10 cellular contexts compared by ENCODE assay signal in genomic region chr10:30453764-30454527, GRCh38. TPM values are rescaled to one million over a fixed set of nuclear protein-coding genes. Genes with fewer than 3 reads are reported as not detected.
A peak's percentile ranks its signal among the peaks of the same experiment; 100 is the strongest.
DNase-seq lines count a peak whose midpoint lies in the region; ATAC-seq and TF ChIP-seq lines count a peak whose summit lies in the region.
"Had no signal": no experiment of that assay in that cellular context is flagged by ENCODE, and none has a peak within 500 bp of the region (broad histone marks: within the 10 kb centered on the region; RNA-seq: fewer than 3 reads in every experiment).

No MANE protein-coding gene starts in this region.

- no peak overlapping the region for H3K4me3 ChIP-seq in uterus
- no peak overlapping the region for H3K4me3 ChIP-seq in naive thymus-derived CD4-positive, alpha-beta T cell (ENCODE audit: low read length)

- POLR2A ChIA-PET in naive thymus-derived CD4-positive, alpha-beta T cell (lab: Charles Lee), result interaction anchor here (2.6 kb wide), 1 partner anchor 76 kb away, joined by 14 read pairs; no protein-coding TSS in a partner anchor

- no peaks in the 10 kb centered on the region for H3K9me3 Mint-ChIP-seq in activated T-cell treated with anti-CD3 and anti-CD28 coated beads, Interleukin-2, amount 50 U/mL, for 72 hours
- H3K9me3 Mint-ChIP-seq in activated T-cell treated with anti-CD3 and anti-CD28 coated beads, Interleukin-2, amount 50 U/mL, for 24 hours, result no peaks in the 10 kb centered on the region
- H3K9me3 Mint-ChIP-seq in effector memory CD8-positive, alpha-beta T cell, result no peaks in the 10 kb centered on the region
- H3K9me3 Mint-ChIP-seq in natural killer cell, result no peaks in the 10 kb centered on the region
- H3K9me3 Mint-ChIP-seq in naive thymus-derived CD4-positive, alpha-beta T cell, result peaks cover 0 to 1% (median 0%) of the 10 kb centered on the region in 11 donors
- H3K9me3 Mint-ChIP-seq: T-cell had no signal

- no peaks in the 10 kb centered on the region for H3K9me3 ChIP-seq in uterus
- no peaks in the 10 kb centered on the region for H3K9me3 ChIP-seq in naive thymus-derived CD4-positive, alpha-beta T cell (ENCODE audit: control insufficient read depth in 2 of 3, low read length in 3 of 3)

- peaks cover 10 to 13% of the 10 kb centered on the region in 2 donors for H3K4me1 ChIP-seq in uterus
- H3K4me1 ChIP-seq in naive thymus-derived CD4-positive, alpha-beta T cell (ENCODE audit: control insufficient read depth in 2 of 2, insufficient read depth in 2 of 2, low read length in 2 of 2), result peaks cover 18 to 26% of the 10 kb centered on the region in 2 donors

- TF ChIP-seq CTCF in natural killer cell (IDR thresholded peaks at IDR 0.05), result no peak
- TF ChIP-seq CTCF in uterus (IDR thresholded peaks at IDR 0.05), result no peak

- no peak for DNase-seq in activated T-cell treated with anti-CD3 and anti-CD28 coated beads, Interleukin-2, amount 50 U/mL, for 72 hours
- DNase-seq in activated T-cell treated with anti-CD3 and anti-CD28 coated beads, Interleukin-2, amount 50 U/mL, for 24 hours, result no peak
- no peak for DNase-seq in effector memory CD8-positive, alpha-beta T cell
- DNase-seq in natural killer cell (no peak), uterus (no peak)
- no peak for DNase-seq in NK-92 treated with Interleukin-12 subunit alpha and Interleukin-12 subunit beta, amount 100 ng/mL, for 24 hours (lab: John Stamatoyannopoulos, UW)
- DNase-seq in naive thymus-derived CD4-positive, alpha-beta T cell, result no peak
- DNase-seq: NCI-H526 treated with DMSO at 0.1 percent for 48 hours, T-cell had no signal

- peaks cover 12 to 34% of the 10 kb centered on the region in 2 donors for H3K36me3 Mint-ChIP-seq in activated T-cell treated with anti-CD3 and anti-CD28 coated beads, Interleukin-2, amount 50 U/mL, for 72 hours (ENCODE audit: insufficient read depth in 2 of 2)
- peaks cover 64% of the 10 kb centered on the region for H3K36me3 Mint-ChIP-seq in activated T-cell treated with anti-CD3 and anti-CD28 coated beads, Interleukin-2, amount 50 U/mL, for 24 hours (ENCODE audit: low read depth)
- H3K36me3 Mint-ChIP-seq in effector memory CD8-positive, alpha-beta T cell (ENCODE audit: insufficient read depth), result peaks cover 79% of the 10 kb centered on the region
- peaks cover 12% of the 10 kb centered on the region for H3K36me3 Mint-ChIP-seq in natural killer cell
- H3K36me3 Mint-ChIP-seq in naive thymus-derived CD4-positive, alpha-beta T cell, result peaks cover 0 to 28% (median 9%) of the 10 kb centered on the region in 5 donors

- no peaks in the 10 kb centered on the region for H3K27me3 Mint-ChIP-seq in activated T-cell treated with anti-CD3 and anti-CD28 coated beads, Interleukin-2, amount 50 U/mL, for 72 hours (ENCODE audit: low read depth)
- H3K27me3 Mint-ChIP-seq in activated T-cell treated with anti-CD3 and anti-CD28 coated beads, Interleukin-2, amount 50 U/mL, for 24 hours, result no peaks in the 10 kb centered on the region
- H3K27me3 Mint-ChIP-seq in effector memory CD8-positive, alpha-beta T cell, result no peaks in the 10 kb centered on the region
- H3K27me3 Mint-ChIP-seq in natural killer cell (ENCODE audit: low read depth in 2 of 2), result no peaks in the 10 kb centered on the region
- H3K27me3 Mint-ChIP-seq in naive thymus-derived CD4-positive, alpha-beta T cell, result no peaks in the 10 kb centered on the region
- H3K27me3 Mint-ChIP-seq: T-cell had no signal

- H3K4me1 Mint-ChIP-seq in activated T-cell treated with anti-CD3 and anti-CD28 coated beads, Interleukin-2, amount 50 U/mL, for 72 hours (ENCODE audit: low read depth), result peaks cover 18% of the 10 kb centered on the region
- peaks cover 27% of the 10 kb centered on the region for H3K4me1 Mint-ChIP-seq in activated T-cell treated with anti-CD3 and anti-CD28 coated beads, Interleukin-2, amount 50 U/mL, for 24 hours (ENCODE audit: low read depth)
- H3K4me1 Mint-ChIP-seq in effector memory CD8-positive, alpha-beta T cell (ENCODE audit: low read depth in 2 of 2), result peaks cover 22 to 35% of the 10 kb centered on the region in 2 donors
- peaks cover 40 to 41% of the 10 kb centered on the region in 2 donors for H3K4me1 Mint-ChIP-seq in natural killer cell
- H3K4me1 Mint-ChIP-seq in naive thymus-derived CD4-positive, alpha-beta T cell, result peaks cover 17 to 33% (median 20%) of the 10 kb centered on the region in 7 donors

- no peaks in the 10 kb centered on the region for H3K27me3 ChIP-seq in uterus
- H3K27me3 ChIP-seq in naive thymus-derived CD4-positive, alpha-beta T cell (ENCODE audit: control insufficient read depth in 2 of 2, insufficient read depth in 2 of 2, low read length in 2 of 2), result no peaks in the 10 kb centered on the region

- no peaks in the 10 kb centered on the region for H3K36me3 ChIP-seq in uterus
- H3K36me3 ChIP-seq in naive thymus-derived CD4-positive, alpha-beta T cell (ENCODE audit: control insufficient read depth in 2 of 3, insufficient read depth in 3 of 3, low read length in 3 of 3), result peaks cover 0 to 18% (median 0%) of the 10 kb centered on the region in 3 experiments

- peak overlapping the region in 1 of 2 donors; percentile 59 for H3K4me3 Mint-ChIP-seq in activated T-cell treated with anti-CD3 and anti-CD28 coated beads, Interleukin-2, amount 50 U/mL, for 72 hours
- no peak overlapping the region for H3K4me3 Mint-ChIP-seq in activated T-cell treated with anti-CD3 and anti-CD28 coated beads, Interleukin-2, amount 50 U/mL, for 24 hours
- H3K4me3 Mint-ChIP-seq in effector memory CD8-positive, alpha-beta T cell, result peak overlapping the region; percentile 29 to 59
- H3K4me3 Mint-ChIP-seq in natural killer cell, result peak overlapping the region; percentile 68
- no peak overlapping the region for H3K4me3 Mint-ChIP-seq in naive thymus-derived CD4-positive, alpha-beta T cell

- intact Hi-C loops in natural killer cell (cut with micrococcal nuclease) (no loop called here), uterus (cut with DNase I; ENCODE audit: low total_unique reads) (no loop called here)
- intact Hi-C loops in naive thymus-derived CD4-positive, alpha-beta T cell (cut with micrococcal nuclease), result no loop called here

- H3K27ac Mint-ChIP-seq in activated T-cell treated with anti-CD3 and anti-CD28 coated beads, Interleukin-2, amount 50 U/mL, for 72 hours, result peak overlapping the region; percentile 54
- H3K27ac Mint-ChIP-seq in activated T-cell treated with anti-CD3 and anti-CD28 coated beads, Interleukin-2, amount 50 U/mL, for 24 hours, result no peak overlapping the region
- H3K27ac Mint-ChIP-seq in effector memory CD8-positive, alpha-beta T cell, result peak overlapping the region; percentile 83 to 90
- H3K27ac Mint-ChIP-seq in natural killer cell, result peak overlapping the region; percentile 83 to 88
- peak overlapping the region in 1 of 9 donors; percentile 52 for H3K27ac Mint-ChIP-seq in naive thymus-derived CD4-positive, alpha-beta T cell

- ATAC-seq in activated T-cell treated with anti-CD3 and anti-CD28 coated beads, Interleukin-2, amount 50 U/mL, for 72 hours (replicated peaks in 1 of 2), result no peak
- no peak for ATAC-seq in effector memory CD8-positive, alpha-beta T cell (replicated peaks)
- no peak for ATAC-seq in natural killer cell
- no peak for ATAC-seq in GM19467 (IDR thresholded peaks at IDR 0.05; ENCODE audit: unreplicated experiment)
- no peak for ATAC-seq in naive thymus-derived CD4-positive, alpha-beta T cell
- ATAC-seq: T-cell had no signal

- H3K27ac ChIP-seq in uterus, result peak overlapping the region; percentile 82 to 95
- no peak overlapping the region for H3K27ac ChIP-seq in naive thymus-derived CD4-positive, alpha-beta T cell (ENCODE audit: low read depth, low read length)

- CTCF ChIA-PET in naive thymus-derived CD4-positive, alpha-beta T cell (lab: Charles Lee), result no interaction called here

- no peak for TF ChIP-seq POLR2A in uterus (IDR thresholded peaks at IDR 0.05)

RNA-seq across cellular contexts. Expression of gene MAP3K8, which starts 20.0 kb away (rescaled TPM):
- 10 to 100 TPM; 27.0 to 41.1 TPM for total RNA-seq in activated T-cell treated with anti-CD3 and anti-CD28 coated beads, Interleukin-2, amount 50 U/mL, for 72 hours
- total RNA-seq in natural killer cell, result 100 to 1,000 TPM; 200 to 244 (median 236) TPM
- 10 to 100 TPM; 13.3 to 63.0 (median 24.4) TPM for total RNA-seq in uterus
- 100 to 1,000 TPM in 1 of 5 experiments, 10 to 100 TPM in 2, 1 to 10 TPM in 1, under 1 TPM in 1; 0.70 to 102 (median 31.2) TPM for total RNA-seq in naive thymus-derived CD4-positive, alpha-beta T cell
- polyA plus RNA-seq in naive thymus-derived CD4-positive, alpha-beta T cell, result under 1 TPM in 1 of 2 donors, not detected in 1; 0.28 TPM

Comparison
In these comparisons a context has a peak if more than half of its experiments do, and no peak if none do; other contexts are left out.
1. H3K4me3 Mint-ChIP-seq: peak in effector memory CD8-positive, alpha-beta T cell (2 of 2) and natural killer cell (single experiment); none in activated T-cell treated with anti-CD3 and anti-CD28 coated beads, Interleukin-2, amount 50 U/mL, for 24 hours (single experiment) and naive thymus-derived CD4-positive, alpha-beta T cell (0 of 10).